ENCODE assay signal across 12 cellular contexts in genomic region chr2:171084128-171084527, GRCh38.
A peak's percentile ranks its signal among the peaks of the same experiment; 100 is the strongest.
DNase-seq lines count a peak whose midpoint lies in the region; ATAC-seq and TF ChIP-seq lines count a peak whose summit lies in the region.
"Had no signal": no experiment of that assay in that cellular context is flagged by ENCODE, and none has a peak within 500 bp of the region (broad histone marks: within the 10 kb centered on the region; RNA-seq: fewer than 3 reads in every experiment).

No MANE protein-coding gene starts in this region.

- POLR2A ChIA-PET in CD4-positive, alpha-beta memory T cell (lab: Charles Lee; ENCODE audit: partially characterized antibody), result no interaction called here
- POLR2A ChIA-PET in T-cell (lab: Charles Lee), result no interaction called here

- no peaks in the 10 kb centered on the region for H3K27me3 Mint-ChIP-seq in CD4-positive, alpha-beta memory T cell
- H3K27me3 Mint-ChIP-seq in T-cell, result no peaks in the 10 kb centered on the region

- DNase-seq in CD4-positive, alpha-beta memory T cell, result peak in 2 of 5 donors; percentile 7 to 18
- DNase-seq in T-cell (peak in 2 of 34 experiments; percentile 8 to 15), left colon (no peak), left lung (no peak), brain microvascular endothelial cell (no peak)
- DNase-seq: activated CD4-positive, alpha-beta T cell treated with anti-CD3 and anti-CD28 coated beads for 4 hours; cerebellar nuclear complex; islet precursor cell; MG63; NCI-H345 had no signal

- peak overlapping the region; percentile 33 to 77 (median 64) for H3K4me3 Mint-ChIP-seq in CD4-positive, alpha-beta memory T cell
- H3K4me3 Mint-ChIP-seq in T-cell, result peak overlapping the region; percentile 43 to 70 (median 54)

- peaks cover 51 to 70% (median 60%) of the 10 kb centered on the region in 4 donors for H3K4me1 Mint-ChIP-seq in CD4-positive, alpha-beta memory T cell
- H3K4me1 Mint-ChIP-seq in T-cell, result peaks cover 75 to 80% (median 79%) of the 10 kb centered on the region in 3 donors

- TF ChIP-seq CTCF in left lung (IDR thresholded peaks at IDR 0.05), result no peak
- TF ChIP-seq CTCF in brain microvascular endothelial cell (IDR thresholded peaks at IDR 0.05; ENCODE audit: low read depth, low read length, missing control alignments), result no peak

- intact Hi-C loops in CD4-positive, alpha-beta memory T cell (cut with micrococcal nuclease), result no loop called here
- intact Hi-C loops in left colon (cut with DNase I, micrococcal nuclease) (no loop called here), left lung (cut with DNase I) (no loop called here)

- H3K4me3 ChIP-seq in CD4-positive, alpha-beta memory T cell (ENCODE audit: low read length in 2 of 2), result no peak overlapping the region
- H3K4me3 ChIP-seq in left lung (no peak overlapping the region), brain microvascular endothelial cell (ENCODE audit: low read depth, low read length) (no peak overlapping the region)
- H3K4me3 ChIP-seq: MG63 had no signal

- in situ Hi-C loops in brain microvascular endothelial cell (cut with HindIII; ENCODE audit: low pct_ligation_motif_present, low sequenced_read_pairs), result no loop called here

- H3K36me3 ChIP-seq in CD4-positive, alpha-beta memory T cell (ENCODE audit: insufficient read depth, low read length), result peaks cover 7% of the 10 kb centered on the region
- H3K36me3 ChIP-seq in left lung, result peaks cover 0 to 7% of the 10 kb centered on the region in 2 donors
- H3K36me3 ChIP-seq in brain microvascular endothelial cell (replicated peaks), result no peaks in the 10 kb centered on the region
- H3K36me3 ChIP-seq: MG63 had no signal

- H3K36me3 Mint-ChIP-seq in CD4-positive, alpha-beta memory T cell, result peaks cover 10 to 18% of the 10 kb centered on the region in 2 donors
- peaks cover 9% of the 10 kb centered on the region for H3K36me3 Mint-ChIP-seq in T-cell

- H3K9me3 ChIP-seq in CD4-positive, alpha-beta memory T cell (ENCODE audit: control insufficient read depth in 1 of 2, low read length in 2 of 2), result no peaks in the 10 kb centered on the region
- H3K9me3 ChIP-seq in left lung, result no peaks in the 10 kb centered on the region
- H3K9me3 ChIP-seq: MG63 had no signal

- H3K9me3 Mint-ChIP-seq in CD4-positive, alpha-beta memory T cell, result peaks cover 0 to 2% (median 0%) of the 10 kb centered on the region in 8 donors
- H3K9me3 Mint-ChIP-seq in T-cell, result no peaks in the 10 kb centered on the region

- H3K27ac Mint-ChIP-seq in CD4-positive, alpha-beta memory T cell, result peak overlapping the region; percentile 50 to 95 (median 83)
- peak overlapping the region; percentile 90 to 96 for H3K27ac Mint-ChIP-seq in T-cell

- H3K27me3 ChIP-seq in CD4-positive, alpha-beta memory T cell (ENCODE audit: insufficient read depth, low read length), result no peaks in the 10 kb centered on the region
- H3K27me3 ChIP-seq in left lung (no peaks in the 10 kb centered on the region), brain microvascular endothelial cell (replicated peaks) (no peaks in the 10 kb centered on the region)
- H3K27me3 ChIP-seq: MG63 had no signal

- H3K27ac ChIP-seq in CD4-positive, alpha-beta memory T cell (ENCODE audit: low read depth, low read length), result no peak overlapping the region
- H3K27ac ChIP-seq in left lung (no peak overlapping the region), brain microvascular endothelial cell (no peak overlapping the region)

- peaks cover 80% of the 10 kb centered on the region for H3K4me1 ChIP-seq in CD4-positive, alpha-beta memory T cell (ENCODE audit: insufficient read depth, low read length)
- peaks cover 0 to 11% of the 10 kb centered on the region in 2 donors for H3K4me1 ChIP-seq in left lung

- peak; percentile 74 for ATAC-seq in GM18498 (IDR thresholded peaks at IDR 0.05; ENCODE audit: unreplicated experiment)
- peak; percentile 51 to 61 (median 58) for ATAC-seq in T-cell (replicated peaks in 1 of 4)
- ATAC-seq in left colon, result peak; percentile 90
- no peak for ATAC-seq in GM21576 (IDR thresholded peaks at IDR 0.05; ENCODE audit: unreplicated experiment)
- no peak for ATAC-seq in left lung

- CTCF ChIA-PET in CD4-positive, alpha-beta memory T cell (lab: Charles Lee; ENCODE audit: partially characterized antibody), result interaction anchor here (0.7 kb wide), 1 partner anchor 337 kb away, joined by 3 read pairs; no protein-coding TSS in a partner anchor
- CTCF ChIA-PET in T-cell (lab: Charles Lee), result interaction anchor here in 1 of 2 donors (0.6 kb wide), 1 partner anchor 71 kb away, joined by 5 read pairs; no protein-coding TSS in a partner anchor

Comparison
In these comparisons a context has a peak if more than half of its experiments do, and no peak if none do; other contexts are left out.
1. ATAC-seq: peak in GM18498 (single experiment), T-cell (4 of 4) and left colon (single experiment); none in GM21576 (single experiment) and left lung (single experiment).